8 cellular contexts compared by ENCODE assay signal in the genomic region with DNA sequence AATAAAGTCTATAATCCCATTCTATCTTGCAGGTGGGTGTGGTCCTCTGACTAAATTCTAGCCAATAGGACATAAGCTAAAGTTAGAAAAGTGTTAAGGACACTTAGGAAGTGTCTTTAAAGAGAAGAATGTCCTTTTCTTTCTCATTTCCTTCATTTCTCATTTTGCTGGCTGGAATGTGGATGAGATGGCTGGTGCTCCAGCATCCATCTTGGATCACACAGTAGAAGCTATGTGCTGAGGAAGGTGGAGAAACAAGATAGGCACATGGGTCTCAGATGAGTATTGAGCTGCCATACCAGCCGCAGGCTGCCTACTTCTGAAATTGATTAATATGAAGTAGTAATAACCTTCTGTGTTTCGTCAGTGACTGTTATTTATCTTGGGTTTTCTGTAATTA.
"Had no signal": no experiment of that assay in that cellular context is flagged by ENCODE, and none has a peak within 500 bp of the region (broad histone marks: within the 10 kb centered on the region; RNA-seq: fewer than 3 reads in every experiment).

No MANE protein-coding gene starts in this region.

- ATAC-seq: GM12878 had no signal

- DNase-seq: GDM1, GF-D8 had no signal

- FAIRE-seq: G401.6, GM12878, GM12891, GM12892, GM18507, GM19239 had no signal

- H3K4me3 ChIP-seq: GM12878 had no signal
